In genomic region chr15:90300988-90301715, GRCh38 we compare ENCODE assay signal across 8 cellular contexts. TPM values are rescaled to one million over a fixed set of nuclear protein-coding genes. Genes with fewer than 3 reads are reported as not detected.
A peak's percentile ranks its signal among the peaks of the same experiment; 100 is the strongest.
DNase-seq lines count a peak whose midpoint lies in the region; ATAC-seq and TF ChIP-seq lines count a peak whose summit lies in the region.

No MANE protein-coding gene starts in this region.

- H3K4me3 ChIP-seq in AG04450 (ENCODE audit: low read depth, low read length) (no peak overlapping the region), heart left ventricle (no peak overlapping the region), skeletal muscle tissue (ENCODE audit: low read length in 3 of 3) (no peak overlapping the region)

- H3K27ac ChIP-seq in AG04450 (ENCODE audit: low read depth, low read length) (no peak overlapping the region), heart left ventricle (peak overlapping the region in 2 of 12 donors; percentile 26 to 30), skeletal muscle tissue (ENCODE audit: low read depth, low read length) (peak overlapping the region; percentile 20)

- no peak for TF ChIP-seq POLR2A in heart left ventricle (IDR thresholded peaks at IDR 0.05)

- peak in 3 of 4 donors; percentile 54 to 74 (median 72) for ATAC-seq in heart left ventricle
- ATAC-seq in GM18520 (IDR thresholded peaks at IDR 0.05; ENCODE audit: unreplicated experiment): no peak
- ATAC-seq in HG03571 (IDR thresholded peaks at IDR 0.05; ENCODE audit: unreplicated experiment): no peak

- peaks cover 0 to 22% (median 10%) of the 10 kb centered on the region in 12 donors for H3K4me1 ChIP-seq in heart left ventricle
- peaks cover 5 to 13% (median 8%) of the 10 kb centered on the region in 3 donors for H3K4me1 ChIP-seq in skeletal muscle tissue (ENCODE audit: control insufficient read depth in 3 of 3, insufficient read depth in 3 of 3, low read length in 3 of 3)

- TF ChIP-seq CTCF in AG04450 (IDR thresholded peaks at IDR 0.05; ENCODE audit: low read depth, low read length) (peak; percentile 83), heart left ventricle (IDR thresholded peaks at IDR 0.05) (peak; percentile 52 to 85 (median 79))

- no peaks in the 10 kb centered on the region for H3K27me3 Mint-ChIP-seq in activated naive CD4-positive, alpha-beta T cell treated with anti-CD3 and anti-CD28 coated beads for 36 hours (ENCODE audit: low read depth)

- H3K4me3 Mint-ChIP-seq in activated naive CD4-positive, alpha-beta T cell treated with anti-CD3 and anti-CD28 coated beads for 36 hours: no peak overlapping the region

- H3K9me3 Mint-ChIP-seq in activated naive CD4-positive, alpha-beta T cell treated with anti-CD3 and anti-CD28 coated beads for 36 hours: no peaks in the 10 kb centered on the region

- POLR2A ChIA-PET in AG04450 (lab: Yijun Ruan, JAX): no interaction called here

- H3K36me3 ChIP-seq in heart left ventricle (no peaks in the 10 kb centered on the region), skeletal muscle tissue (ENCODE audit: control insufficient read depth in 3 of 3, insufficient read depth in 3 of 3, low read length in 3 of 3) (no peaks in the 10 kb centered on the region)

- H3K4me1 Mint-ChIP-seq in activated naive CD4-positive, alpha-beta T cell treated with anti-CD3 and anti-CD28 coated beads for 36 hours (ENCODE audit: low read depth): peaks cover 15% of the 10 kb centered on the region

- 61 to 74% (median 63%) methylated on average over 16 to 21 of the region's 21 CpGs for WGBS in heart left ventricle, 4 donors

- CTCF ChIA-PET in AG04450 (lab: Charles Lee): interaction anchor here (0.6 to 6.2 kb wide), 18 partner anchors 8 to 287 kb away, joined by 3 to 54 read pairs (median 4); no protein-coding TSS in a partner anchor
- CTCF ChIA-PET in activated naive CD4-positive, alpha-beta T cell treated with anti-CD3 and anti-CD28 coated beads for 36 hours (lab: Charles Lee): interaction anchor here (0.6 to 2.9 kb wide), 33 partner anchors 8 to 645 kb away, joined by 3 to 21 read pairs (median 4); partner anchors contain the start of genes CIB1 and GDPGP1

- no peak overlapping the region for H3K27ac Mint-ChIP-seq in activated naive CD4-positive, alpha-beta T cell treated with anti-CD3 and anti-CD28 coated beads for 36 hours

- H3K27me3 ChIP-seq in AG04450 (ENCODE audit: control insufficient read depth, insufficient read depth, low read length) (peaks cover under 1% of the 10 kb centered on the region), heart left ventricle (no peaks in the 10 kb centered on the region), skeletal muscle tissue (ENCODE audit: control insufficient read depth in 3 of 3, insufficient read depth in 3 of 3, low read length in 3 of 3) (no peaks in the 10 kb centered on the region)

- H3K9me3 ChIP-seq in AG04450 (ENCODE audit: control insufficient read depth, insufficient read depth, low read length): peaks cover 3% of the 10 kb centered on the region; the same call in 1 of the 2 replicates
- H3K9me3 ChIP-seq in heart left ventricle: peaks cover 0 to 5% (median 0%) of the 10 kb centered on the region in 12 donors
- H3K9me3 ChIP-seq in skeletal muscle tissue (ENCODE audit: control insufficient read depth in 3 of 3, low read length in 3 of 3): no peaks in the 10 kb centered on the region

- H3K9ac ChIP-seq in skeletal muscle tissue (ENCODE audit: low read depth in 1 of 3, low read length in 3 of 3): no peak overlapping the region

- H3K36me3 Mint-ChIP-seq in activated naive CD4-positive, alpha-beta T cell treated with anti-CD3 and anti-CD28 coated beads for 36 hours (ENCODE audit: low read depth): no peaks in the 10 kb centered on the region

- DNase-seq in AG04450 (ENCODE audit: low read depth, low spot score) (no peak), H4 (ENCODE audit: low spot score) (peak; percentile 62), RPMI8226 (peak; percentile 68), heart left ventricle (peak; percentile 51 to 85 (median 75))
- peak; percentile 70 for DNase-seq in activated naive CD4-positive, alpha-beta T cell treated with anti-CD3 and anti-CD28 coated beads for 36 hours

- intact Hi-C loops in activated naive CD4-positive, alpha-beta T cell treated with anti-CD3 and anti-CD28 coated beads for 36 hours (cut with micrococcal nuclease): no loop called here
- intact Hi-C loops in heart left ventricle (cut with DNase I): no loop called here

RNA-seq across cellular contexts. Expression of gene NGRN, which starts 35.7 kb away (rescaled TPM):
- polyA plus RNA-seq in AG04450 (2011; rRNA removed) (77.6 and 81.8 TPM in 2 replicates), heart left ventricle (100 to 1,000 TPM; 119 to 142 TPM)
- 29.8 and 31.7 TPM in 2 replicates for polyA minus RNA-seq in AG04450 (2011; rRNA and poly(A)+ RNA removed)
- 66.1 and 74.5 TPM in 2 replicates for total RNA-seq in H4 (2014; rRNA removed; shearing (Covaris generic))
- total RNA-seq in activated naive CD4-positive, alpha-beta T cell treated with anti-CD3 and anti-CD28 coated beads for 36 hours: 10 to 100 TPM; 30.7 to 31.0 TPM
- total RNA-seq in heart left ventricle (100 to 1,000 TPM in 8 of 9 donors, 10 to 100 TPM in 1; 93.2 to 149 (median 116) TPM), skeletal muscle tissue (67.3 TPM)

RNA-seq across cellular contexts. Expression of gene ZNF774, which starts 50.9 kb away (rescaled TPM):
- polyA plus RNA-seq in AG04450 (2011; rRNA removed) (1.1 and 2.3 TPM in 2 replicates), heart left ventricle (1 to 10 TPM; 3.1 to 4.2 TPM)
- polyA minus RNA-seq in AG04450 (2011; rRNA and poly(A)+ RNA removed): 1.1 and 1.8 TPM in 2 replicates
- 0.23 and 0.48 TPM in 2 replicates for total RNA-seq in H4 (2014; rRNA removed; shearing (Covaris generic))
- total RNA-seq in activated naive CD4-positive, alpha-beta T cell treated with anti-CD3 and anti-CD28 coated beads for 36 hours: under 1 TPM; 0.84 to 0.95 TPM
- total RNA-seq in heart left ventricle (1 to 10 TPM; 2.1 to 9.9 (median 5.9) TPM), skeletal muscle tissue (2.1 TPM)

RNA-seq across cellular contexts. Expression of gene TTLL13, which starts 51.8 kb away (rescaled TPM):
- polyA plus RNA-seq in AG04450 (2011; rRNA removed) (0.04 and 0.07 TPM in 2 replicates), heart left ventricle (under 1 TPM; 0.07 to 0.11 TPM)
- not detected in 2 replicates for polyA minus RNA-seq in AG04450 (2011; rRNA and poly(A)+ RNA removed)
- 0.06 TPM in 1 of 2 replicates, not detected in the other for total RNA-seq in H4 (2014; rRNA removed; shearing (Covaris generic))
- under 1 TPM; 0.15 to 0.26 TPM for total RNA-seq in activated naive CD4-positive, alpha-beta T cell treated with anti-CD3 and anti-CD28 coated beads for 36 hours
- total RNA-seq in heart left ventricle (under 1 TPM in 4 of 9 donors, not detected in 5; 0.13 to 0.35 (median 0.23) TPM), skeletal muscle tissue (not detected)

Comparison
In these comparisons a context has a peak if more than half of its experiments do, and no peak if none do; other contexts are left out.
1. ATAC-seq: peak in heart left ventricle (3 of 4); none in GM18520 (single experiment) and HG03571 (single experiment).